ENCODE assay signal across 8 cellular contexts in genomic region chr10:127262606-127263005, GRCh38.
"Had no signal": no experiment of that assay in that cellular context is flagged by ENCODE, and none has a peak within 500 bp of the region (broad histone marks: within the 10 kb centered on the region; RNA-seq: fewer than 3 reads in every experiment).

No MANE protein-coding gene starts in this region.

- DNase-seq: GM23248, GOT3, H7, HFFc6, IMR-90, KG1 had no signal

- H3K4me3 Mint-ChIP-seq: HFFc6 had no signal

- H3K27ac Mint-ChIP-seq: HFFc6 had no signal

- ATAC-seq: HCT116, K562 had no signal
